ENCODE assay signal across 1 cellular context in the genomic region with DNA sequence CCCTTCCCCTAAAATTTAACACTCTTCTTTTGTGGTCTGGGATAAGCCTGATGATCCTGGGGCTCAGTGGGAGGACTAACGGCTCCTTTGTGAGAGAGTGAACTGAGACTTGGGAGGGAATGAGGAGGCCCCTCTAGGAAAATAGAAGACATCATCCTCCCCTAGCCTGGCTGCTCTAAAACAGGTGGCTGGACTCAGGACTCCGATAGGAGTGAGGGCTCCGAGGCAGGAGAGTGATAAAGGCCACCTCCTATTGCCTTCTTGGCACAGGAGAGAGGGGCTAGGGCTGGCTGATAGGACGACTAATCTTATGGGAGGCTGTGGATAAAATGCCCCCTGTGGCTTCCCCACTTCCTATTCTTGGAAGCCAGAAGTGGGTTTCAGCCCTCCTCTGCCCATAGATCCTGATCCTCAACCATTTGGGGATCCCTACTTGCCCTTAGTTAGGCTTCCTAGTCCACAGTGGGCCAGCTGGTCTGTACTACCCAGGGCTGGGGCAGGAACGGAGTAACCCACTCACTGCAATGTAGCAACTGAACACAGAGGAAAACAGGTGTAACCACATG.
TF ChIP-seq lines count a peak whose summit lies in the region.

No MANE protein-coding gene starts in this region.

TF ChIP-seq in H1, 55 proteins besides CTCF, POLR2A, EP300 and RAD21:
- TF ChIP-seq, protein P1, sequence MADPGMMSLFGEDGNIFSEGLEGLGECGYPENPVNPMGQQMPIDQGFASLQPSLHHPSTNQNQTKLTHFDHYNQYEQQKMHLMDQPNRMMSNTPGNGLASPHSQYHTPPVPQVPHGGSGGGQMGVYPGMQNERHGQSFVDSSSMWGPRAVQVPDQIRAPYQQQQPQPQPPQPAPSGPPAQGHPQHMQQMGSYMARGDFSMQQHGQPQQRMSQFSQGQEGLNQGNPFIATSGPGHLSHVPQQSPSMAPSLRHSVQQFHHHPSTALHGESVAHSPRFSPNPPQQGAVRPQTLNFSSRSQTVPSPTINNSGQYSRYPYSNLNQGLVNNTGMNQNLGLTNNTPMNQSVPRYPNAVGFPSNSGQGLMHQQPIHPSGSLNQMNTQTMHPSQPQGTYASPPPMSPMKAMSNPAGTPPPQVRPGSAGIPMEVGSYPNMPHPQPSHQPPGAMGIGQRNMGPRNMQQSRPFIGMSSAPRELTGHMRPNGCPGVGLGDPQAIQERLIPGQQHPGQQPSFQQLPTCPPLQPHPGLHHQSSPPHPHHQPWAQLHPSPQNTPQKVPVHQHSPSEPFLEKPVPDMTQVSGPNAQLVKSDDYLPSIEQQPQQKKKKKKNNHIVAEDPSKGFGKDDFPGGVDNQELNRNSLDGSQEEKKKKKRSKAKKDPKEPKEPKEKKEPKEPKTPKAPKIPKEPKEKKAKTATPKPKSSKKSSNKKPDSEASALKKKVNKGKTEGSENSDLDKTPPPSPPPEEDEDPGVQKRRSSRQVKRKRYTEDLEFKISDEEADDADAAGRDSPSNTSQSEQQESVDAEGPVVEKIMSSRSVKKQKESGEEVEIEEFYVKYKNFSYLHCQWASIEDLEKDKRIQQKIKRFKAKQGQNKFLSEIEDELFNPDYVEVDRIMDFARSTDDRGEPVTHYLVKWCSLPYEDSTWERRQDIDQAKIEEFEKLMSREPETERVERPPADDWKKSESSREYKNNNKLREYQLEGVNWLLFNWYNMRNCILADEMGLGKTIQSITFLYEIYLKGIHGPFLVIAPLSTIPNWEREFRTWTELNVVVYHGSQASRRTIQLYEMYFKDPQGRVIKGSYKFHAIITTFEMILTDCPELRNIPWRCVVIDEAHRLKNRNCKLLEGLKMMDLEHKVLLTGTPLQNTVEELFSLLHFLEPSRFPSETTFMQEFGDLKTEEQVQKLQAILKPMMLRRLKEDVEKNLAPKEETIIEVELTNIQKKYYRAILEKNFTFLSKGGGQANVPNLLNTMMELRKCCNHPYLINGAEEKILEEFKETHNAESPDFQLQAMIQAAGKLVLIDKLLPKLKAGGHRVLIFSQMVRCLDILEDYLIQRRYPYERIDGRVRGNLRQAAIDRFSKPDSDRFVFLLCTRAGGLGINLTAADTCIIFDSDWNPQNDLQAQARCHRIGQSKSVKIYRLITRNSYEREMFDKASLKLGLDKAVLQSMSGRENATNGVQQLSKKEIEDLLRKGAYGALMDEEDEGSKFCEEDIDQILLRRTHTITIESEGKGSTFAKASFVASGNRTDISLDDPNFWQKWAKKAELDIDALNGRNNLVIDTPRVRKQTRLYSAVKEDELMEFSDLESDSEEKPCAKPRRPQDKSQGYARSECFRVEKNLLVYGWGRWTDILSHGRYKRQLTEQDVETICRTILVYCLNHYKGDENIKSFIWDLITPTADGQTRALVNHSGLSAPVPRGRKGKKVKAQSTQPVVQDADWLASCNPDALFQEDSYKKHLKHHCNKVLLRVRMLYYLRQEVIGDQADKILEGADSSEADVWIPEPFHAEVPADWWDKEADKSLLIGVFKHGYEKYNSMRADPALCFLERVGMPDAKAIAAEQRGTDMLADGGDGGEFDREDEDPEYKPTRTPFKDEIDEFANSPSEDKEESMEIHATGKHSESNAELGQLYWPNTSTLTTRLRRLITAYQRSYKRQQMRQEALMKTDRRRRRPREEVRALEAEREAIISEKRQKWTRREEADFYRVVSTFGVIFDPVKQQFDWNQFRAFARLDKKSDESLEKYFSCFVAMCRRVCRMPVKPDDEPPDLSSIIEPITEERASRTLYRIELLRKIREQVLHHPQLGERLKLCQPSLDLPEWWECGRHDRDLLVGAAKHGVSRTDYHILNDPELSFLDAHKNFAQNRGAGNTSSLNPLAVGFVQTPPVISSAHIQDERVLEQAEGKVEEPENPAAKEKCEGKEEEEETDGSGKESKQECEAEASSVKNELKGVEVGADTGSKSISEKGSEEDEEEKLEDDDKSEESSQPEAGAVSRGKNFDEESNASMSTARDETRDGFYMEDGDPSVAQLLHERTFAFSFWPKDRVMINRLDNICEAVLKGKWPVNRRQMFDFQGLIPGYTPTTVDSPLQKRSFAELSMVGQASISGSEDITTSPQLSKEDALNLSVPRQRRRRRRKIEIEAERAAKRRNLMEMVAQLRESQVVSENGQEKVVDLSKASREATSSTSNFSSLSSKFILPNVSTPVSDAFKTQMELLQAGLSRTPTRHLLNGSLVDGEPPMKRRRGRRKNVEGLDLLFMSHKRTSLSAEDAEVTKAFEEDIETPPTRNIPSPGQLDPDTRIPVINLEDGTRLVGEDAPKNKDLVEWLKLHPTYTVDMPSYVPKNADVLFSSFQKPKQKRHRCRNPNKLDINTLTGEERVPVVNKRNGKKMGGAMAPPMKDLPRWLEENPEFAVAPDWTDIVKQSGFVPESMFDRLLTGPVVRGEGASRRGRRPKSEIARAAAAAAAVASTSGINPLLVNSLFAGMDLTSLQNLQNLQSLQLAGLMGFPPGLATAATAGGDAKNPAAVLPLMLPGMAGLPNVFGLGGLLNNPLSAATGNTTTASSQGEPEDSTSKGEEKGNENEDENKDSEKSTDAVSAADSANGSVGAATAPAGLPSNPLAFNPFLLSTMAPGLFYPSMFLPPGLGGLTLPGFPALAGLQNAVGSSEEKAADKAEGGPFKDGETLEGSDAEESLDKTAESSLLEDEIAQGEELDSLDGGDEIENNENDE (IDR thresholded peaks at IDR 0.05; ENCODE audit: insufficient replicate concordance, low read length), result no peak
- no peak for TF ChIP-seq CREB1 (IDR thresholded peaks at IDR 0.05)
- TF ChIP-seq, protein P2, sequence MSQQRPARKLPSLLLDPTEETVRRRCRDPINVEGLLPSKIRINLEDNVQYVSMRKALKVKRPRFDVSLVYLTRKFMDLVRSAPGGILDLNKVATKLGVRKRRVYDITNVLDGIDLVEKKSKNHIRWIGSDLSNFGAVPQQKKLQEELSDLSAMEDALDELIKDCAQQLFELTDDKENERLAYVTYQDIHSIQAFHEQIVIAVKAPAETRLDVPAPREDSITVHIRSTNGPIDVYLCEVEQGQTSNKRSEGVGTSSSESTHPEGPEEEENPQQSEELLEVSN (IDR thresholded peaks at IDR 0.05), result no peak
- no peak for TF ChIP-seq HDAC6 (IDR thresholded peaks at IDR 0.05; ENCODE audit: low read depth, low read length)
- no peak for TF ChIP-seq CEBPB (IDR thresholded peaks at IDR 0.05; ENCODE audit: low read depth, low read length)
- no peak for TF ChIP-seq JUN (IDR thresholded peaks at IDR 0.05; ENCODE audit: low read depth, low read length)
- TF ChIP-seq SRF (IDR thresholded peaks at IDR 0.05; ENCODE audit: low read depth, low read length), result no peak
- TF ChIP-seq TAF7 (optimal IDR thresholded peaks at IDR 0.05; ENCODE audit: borderline replicate concordance, low read depth, low read length), result no peak
- no peak for TF ChIP-seq GTF2F1 (IDR thresholded peaks at IDR 0.05; ENCODE audit: borderline replicate concordance, low read depth, low read length)
- no peak for TF ChIP-seq TBP (IDR thresholded peaks at IDR 0.05; ENCODE audit: low read depth, low read length)
- no peak for TF ChIP-seq POLR2AphosphoS5 (IDR thresholded peaks at IDR 0.05; ENCODE audit: low read depth, low read length)
- TF ChIP-seq SP2 (IDR thresholded peaks at IDR 0.05; ENCODE audit: low read length), result no peak
- no peak for TF ChIP-seq SIN3A (conservative IDR thresholded peaks at IDR 0.05 in 1 of 2, IDR thresholded peaks at IDR 0.05 in 1 of 2; ENCODE audit: low read depth in 1 of 2, low read length in 2 of 2)
- no peak for TF ChIP-seq TAF1 (IDR thresholded peaks at IDR 0.05; ENCODE audit: low read depth, low read length)
